28 cellular contexts compared by ENCODE assay signal in genomic region chrX:131201986-131202385, GRCh38.
DNase-seq lines count a peak whose midpoint lies in the region; ATAC-seq, FAIRE-seq and TF ChIP-seq lines count a peak whose summit lies in the region.
"Had no signal": no experiment of that assay in that cellular context is flagged by ENCODE, and none has a peak within 500 bp of the region (broad histone marks: within the 10 kb centered on the region; RNA-seq: fewer than 3 reads in every experiment).

No MANE protein-coding gene starts in this region.

- no peak overlapping the region for H3K4me3 Mint-ChIP-seq in neural crest cell
- no peak overlapping the region for H3K4me3 Mint-ChIP-seq in osteocyte (ENCODE audit: unreplicated experiment)
- H3K4me3 Mint-ChIP-seq: CD4-positive, alpha-beta memory T cell; CD4-positive, CD25-positive, alpha-beta regulatory T cell; CD8-positive, alpha-beta memory T cell had no signal

- no peak overlapping the region for H4K8ac ChIP-seq in H1 (ENCODE audit: extremely low read depth, insufficient read depth, low read length)

- no peak overlapping the region for H3K56ac ChIP-seq in H1 (replicated peaks; ENCODE audit: insufficient read length, low read depth, low read length)

- no peaks in the 10 kb centered on the region for H4K20me1 ChIP-seq in H1 (replicated peaks in 1 of 2; ENCODE audit: control insufficient read depth in 1 of 2, insufficient read depth in 2 of 2, low read length in 2 of 2)
- H4K20me1 ChIP-seq: BLaER1 had no signal

- TF ChIP-seq POLR2A in H1 (IDR thresholded peaks at IDR 0.05; ENCODE audit: control extremely low read depth in 1 of 2, low read depth in 2 of 2, low read length in 2 of 2), result no peak

- H3K14ac ChIP-seq in H1 (ENCODE audit: insufficient read length), result no peak overlapping the region

- H3K4me2 ChIP-seq in H1 (ENCODE audit: insufficient read depth in 1 of 2, low read depth in 2 of 2, low read length in 2 of 2), result no peak overlapping the region
- H3K4me2 ChIP-seq: BLaER1 had no signal

- H2BK12ac ChIP-seq in H1 (ENCODE audit: low read depth, low read length), result no peak overlapping the region

- H3K4me1 Mint-ChIP-seq in neural crest cell (peaks cover 12% of the 10 kb centered on the region), osteocyte (ENCODE audit: unreplicated experiment) (no peaks in the 10 kb centered on the region)
- H3K4me1 Mint-ChIP-seq: CD14-positive monocyte; CD4-positive, alpha-beta memory T cell; CD4-positive, CD25-positive, alpha-beta regulatory T cell; CD8-positive, alpha-beta memory T cell had no signal

- H3K36me3 ChIP-seq in H1 (ENCODE audit: control insufficient read depth in 2 of 4, insufficient read depth in 4 of 4, low read length in 3 of 4), result no peaks in the 10 kb centered on the region
- H3K36me3 ChIP-seq: BE2C, BLaER1 had no signal

- no peak overlapping the region for H4K5ac ChIP-seq in H1 (ENCODE audit: insufficient read length, low read depth, low read length)

- H3K36me3 Mint-ChIP-seq in neural crest cell (ENCODE audit: low read depth) (no peaks in the 10 kb centered on the region), osteocyte (ENCODE audit: unreplicated experiment) (no peaks in the 10 kb centered on the region)
- H3K36me3 Mint-ChIP-seq: CD14-positive monocyte; CD4-positive, alpha-beta memory T cell; CD4-positive, CD25-positive, alpha-beta regulatory T cell; CD8-positive, alpha-beta memory T cell had no signal

- no peak overlapping the region for H3K4me3 ChIP-seq in H1 (ENCODE audit: extremely low read depth in 1 of 4, insufficient read depth in 2 of 4, low read depth in 3 of 4, low read length in 4 of 4)
- H3K4me3 ChIP-seq: BLaER1, GM12878 had no signal

- no peaks in the 10 kb centered on the region for H3K79me1 ChIP-seq in H1 (ENCODE audit: low read depth, low read length)

- DNase-seq in GM19239 (ENCODE audit: insufficient read length, low spot score), result no peak
- DNase-seq in H1 (ENCODE audit: low read depth in 1 of 2, low spot score in 2 of 2), result no peak
- peak; percentile 3 for DNase-seq in neural crest cell (ENCODE audit: low read depth, low spot score)
- no peak for DNase-seq in osteocyte (ENCODE audit: extremely low spot score, unreplicated experiment)
- DNase-seq: 8988T; ACHN; BE2C; C1 segment of cervical spinal cord; CD4-positive, alpha-beta memory T cell; CD4-positive, CD25-positive, alpha-beta regulatory T cell; CD8-positive, alpha-beta memory T cell; COR-L47; DMS 273 treated with DMSO at 0.1 percent for 48 hours; DMS153; DMS53; DMS79; DND-41; EL; GDM1 had no signal

- ATAC-seq in GM18867 (IDR thresholded peaks at IDR 0.05; ENCODE audit: unreplicated experiment), result peak; percentile 37
- ATAC-seq in GM21529 (IDR thresholded peaks at IDR 0.05; ENCODE audit: unreplicated experiment), result no peak
- ATAC-seq in GM18870 (IDR thresholded peaks at IDR 0.05; ENCODE audit: unreplicated experiment), result no peak
- ATAC-seq: GM12878 had no signal

- no peak overlapping the region for H2BK20ac ChIP-seq in H1 (ENCODE audit: low read length)

- no peak overlapping the region for H3K27ac ChIP-seq in H1 (ENCODE audit: low read depth, low read length)
- H3K27ac ChIP-seq: BLaER1 had no signal

- H4K91ac ChIP-seq in H1 (replicated peaks; ENCODE audit: insufficient read length, low read length), result no peak overlapping the region

- H3K79me2 ChIP-seq in H1 (ENCODE audit: control insufficient read depth in 1 of 2, insufficient read depth in 2 of 2, low read length in 2 of 2), result no peaks in the 10 kb centered on the region

- no peaks in the 10 kb centered on the region for H3K27me3 ChIP-seq in H1 (replicated peaks in 1 of 4; ENCODE audit: control insufficient read depth in 3 of 4, extremely low read depth in 1 of 4, insufficient read depth in 3 of 4, low read length in 3 of 4)
- H3K27me3 ChIP-seq: BE2C had no signal

- POLR2A ChIA-PET in H1 (lab: Charles Lee; ENCODE audit: partially characterized antibody), result interaction anchor here (0.7 kb wide), 1 partner anchor 459 kb away, joined by 3 read pairs; no protein-coding TSS in a partner anchor

- H2AFZ ChIP-seq in H1 (ENCODE audit: low read length), result no peak overlapping the region

- H3K27me3 Mint-ChIP-seq in neural crest cell (ENCODE audit: low read depth), result no peaks in the 10 kb centered on the region
- peaks cover 9% of the 10 kb centered on the region for H3K27me3 Mint-ChIP-seq in osteocyte (ENCODE audit: unreplicated experiment)
- H3K27me3 Mint-ChIP-seq: CD4-positive, CD25-positive, alpha-beta regulatory T cell had no signal

- H3K9ac ChIP-seq in H1 (replicated peaks in 1 of 4; ENCODE audit: extremely low read depth in 1 of 4, low read depth in 3 of 4, low read length in 3 of 4), result no peak overlapping the region
- H3K9ac ChIP-seq: BLaER1 had no signal

- H2BK120ac ChIP-seq in H1 (replicated peaks; ENCODE audit: low read depth, low read length), result no peak overlapping the region

- WGBS in H1 (ENCODE audit: extremely low coverage in 1 of 2, insufficient coverage in 1 of 2, insufficient read length in 1 of 2, insufficient replicate concordance in 2 of 2, low coverage in 1 of 2, low lambda C conversion rate in 2 of 2, missing lambda C conversion rate in 1 of 2), 2 experiments, result 92% methylated on average over 1 of the region's 1 CpG; no CpG with 5 or more reads in 1 of the 2 experiments

- no peak overlapping the region for H3K18ac ChIP-seq in H1 (ENCODE audit: extremely low read depth, low read length)

- no peak overlapping the region for H2BK5ac ChIP-seq in H1 (ENCODE audit: low read depth, low read length)

- H2BK15ac ChIP-seq in H1 (ENCODE audit: low read length), result no peak overlapping the region

- H3K27ac Mint-ChIP-seq in neural crest cell (ENCODE audit: unreplicated experiment) (no peak overlapping the region), osteocyte (ENCODE audit: unreplicated experiment) (no peak overlapping the region)
- H3K27ac Mint-ChIP-seq: CD14-positive monocyte; CD4-positive, alpha-beta memory T cell; CD4-positive, CD25-positive, alpha-beta regulatory T cell; CD8-positive, alpha-beta memory T cell had no signal

- no peaks in the 10 kb centered on the region for H3K9me3 Mint-ChIP-seq in neural crest cell
- H3K9me3 Mint-ChIP-seq in osteocyte (ENCODE audit: unreplicated experiment), result no peaks in the 10 kb centered on the region
- H3K9me3 Mint-ChIP-seq: CD14-positive monocyte; CD4-positive, CD25-positive, alpha-beta regulatory T cell had no signal

- CTCF ChIA-PET in H1 (lab: Charles Lee; ENCODE audit: partially characterized antibody), result interaction anchor here (0.6 kb wide), 1 partner anchor 620 kb away, joined by 3 read pairs; no protein-coding TSS in a partner anchor

- H3K4ac ChIP-seq in H1 (replicated peaks; ENCODE audit: insufficient read length, low read depth, low read length), result no peak overlapping the region

- no peak overlapping the region for H3K23ac ChIP-seq in H1 (ENCODE audit: insufficient read length)

- H3K4me1 ChIP-seq in H1 (replicated peaks in 1 of 4; ENCODE audit: control insufficient read depth in 3 of 4, insufficient read depth in 4 of 4, low read length in 3 of 4), result no peaks in the 10 kb centered on the region; a peak in 1 of 7 replicates
- H3K4me1 ChIP-seq: BE2C, BLaER1 had no signal

- no peak for TF ChIP-seq RAD21 in H1 (IDR thresholded peaks at IDR 0.05 in 1 of 2, conservative IDR thresholded peaks at IDR 0.05 in 1 of 2; ENCODE audit: low read depth in 2 of 2, low read length in 2 of 2)

- FAIRE-seq in GM19239 (lab: Jason Lieb, UNC) (peak; percentile 47), H1 (lab: Jason Lieb, UNC) (peak; percentile 36)
- FAIRE-seq: A204.1, GM12878, GM12892, GM18507 had no signal

- no peaks in the 10 kb centered on the region for H3K23me2 ChIP-seq in H1 (ENCODE audit: low read depth, low read length)

- no peak for TF ChIP-seq EP300 in H1 (IDR thresholded peaks at IDR 0.05; ENCODE audit: borderline replicate concordance in 1 of 2, low read depth in 2 of 2, low read length in 2 of 2)

- no peak for TF ChIP-seq CTCF in H1 (IDR thresholded peaks at IDR 0.05; ENCODE audit: control extremely low read depth in 1 of 3, insufficient read depth in 1 of 3, low read depth in 1 of 3, low read length in 3 of 3)
- TF ChIP-seq CTCF in neural crest cell (conservative IDR thresholded peaks at IDR 0.05), result no peak
- no peak for TF ChIP-seq CTCF in osteocyte (IDR thresholded peaks at IDR 0.05)

- no peak overlapping the region for H2AK5ac ChIP-seq in H1 (ENCODE audit: low read depth, low read length)

- H3K9me3 ChIP-seq in H1 (ENCODE audit: insufficient read depth in 2 of 2, low read depth in 1 of 2, low read length in 1 of 2), result no peaks in the 10 kb centered on the region
- H3K9me3 ChIP-seq: BE2C, BLaER1 had no signal

TF ChIP-seq in H1, 55 proteins besides CTCF, POLR2A, EP300 and RAD21 (continues in another document):
- TF ChIP-seq POLR2AphosphoS5 (IDR thresholded peaks at IDR 0.05; ENCODE audit: low read depth, low read length) (no peak), SP4 (IDR thresholded peaks at IDR 0.05; ENCODE audit: low read length) (no peak), SP1 (IDR thresholded peaks at IDR 0.05; ENCODE audit: low read depth, low read length) (no peak), CBX8 (IDR thresholded peaks at IDR 0.05; ENCODE audit: borderline replicate concordance, low read depth, low read length) (no peak), CBX5 (IDR thresholded peaks at IDR 0.05; ENCODE audit: low read depth, low read length) (no peak), ZNF274 (IDR thresholded peaks at IDR 0.05; ENCODE audit: borderline replicate concordance, extremely low read depth, low read length) (no peak), RXRA (IDR thresholded peaks at IDR 0.05; ENCODE audit: insufficient read depth, low read depth, low read length) (no peak), EGR1 (IDR thresholded peaks at IDR 0.05; ENCODE audit: borderline replicate concordance, low read depth, low read length) (no peak), PHF8 (conservative IDR thresholded peaks at IDR 0.05; ENCODE audit: low read depth, low read length) (no peak), TAF1 (IDR thresholded peaks at IDR 0.05; ENCODE audit: low read depth, low read length) (no peak), KDM5A (IDR thresholded peaks at IDR 0.05; ENCODE audit: low read length) (no peak), CHD1 (IDR thresholded peaks at IDR 0.05; ENCODE audit: low read depth, low read length) (no peak), RFX5 (IDR thresholded peaks at IDR 0.05; ENCODE audit: borderline replicate concordance, low read depth, low read length) (no peak), ATF2 (IDR thresholded peaks at IDR 0.05; ENCODE audit: low read length) (no peak)
